8 cellular contexts compared by ENCODE assay signal in genomic region chr2:63588385-63589147, GRCh38. TPM values are rescaled to one million over a fixed set of nuclear protein-coding genes. Genes with fewer than 3 reads are reported as not detected.
A peak's percentile ranks its signal among the peaks of the same experiment; 100 is the strongest.
DNase-seq lines count a peak whose midpoint lies in the region; FAIRE-seq and TF ChIP-seq lines count a peak whose summit lies in the region.

Gene MDH1 (plus strand): TSS chr2:63588963. CDS start chr2:63589044, 81 bp downstream.
Gene WDPCP (minus strand): TSS chr2:63588477. CDS start chr2:63588271, 206 bp downstream.

- H3K4me3 Mint-ChIP-seq in activated naive CD4-positive, alpha-beta T cell treated with anti-CD3 and anti-CD28 coated beads for 36 hours: peak within 1 kb of the TSS; percentile 99

- peak within 1 kb of the TSS; percentile 51 for H3K27ac ChIP-seq in SJSA1

- H3K4me1 ChIP-seq in SJSA1 (replicated peaks) (peaks cover 21% of the 10 kb centered on the region), neuron (ENCODE audit: insufficient read depth, low read length) (peaks cover 35% of the 10 kb centered on the region)

- H3K27me3 Mint-ChIP-seq in activated naive CD4-positive, alpha-beta T cell treated with anti-CD3 and anti-CD28 coated beads for 36 hours (ENCODE audit: low read depth): no peaks in the 10 kb centered on the region

- no peak for TF ChIP-seq CTCF in HFF-Myc (IDR thresholded peaks at IDR 0.05; ENCODE audit: low read depth, low read length, missing control alignments)

- peak within 1 kb of the TSS; percentile 91 for H3K4me3 ChIP-seq in HFF-Myc (replicated peaks; ENCODE audit: low read depth, low read length)
- peak within 1 kb of the TSS; percentile 58 for H3K4me3 ChIP-seq in SJSA1
- peak within 1 kb of the TSS; percentile 77 for H3K4me3 ChIP-seq in neuron (ENCODE audit: low read length)

- CTCF ChIA-PET in activated naive CD4-positive, alpha-beta T cell treated with anti-CD3 and anti-CD28 coated beads for 36 hours (lab: Charles Lee): interaction anchor here (0.6 to 1.5 kb wide), 2 partner anchors 102 to 272 kb away, joined by 3 to 7 read pairs; no protein-coding TSS in a partner anchor

- H3K9me3 ChIP-seq in SJSA1 (replicated peaks) (no peaks in the 10 kb centered on the region), neuron (ENCODE audit: low read length) (no peaks in the 10 kb centered on the region)

- peak within 1 kb of the TSS; percentile 94 for H2AFZ ChIP-seq in neuron (ENCODE audit: low read depth, low read length)

- FAIRE-seq in frontal cortex (lab: Jason Lieb, UNC): peak; percentile 6

- intact Hi-C loops in activated naive CD4-positive, alpha-beta T cell treated with anti-CD3 and anti-CD28 coated beads for 36 hours (cut with micrococcal nuclease): loop anchor here (1.0 to 10.0 kb wide), 20 partner anchors 67 to 1826 kb away; partner anchors contain the start of genes AFTPH, CEP68, EHBP1 and FAM161A

- H3K27ac Mint-ChIP-seq in activated naive CD4-positive, alpha-beta T cell treated with anti-CD3 and anti-CD28 coated beads for 36 hours: peak within 1 kb of the TSS; percentile 94

- H3K9me3 Mint-ChIP-seq in activated naive CD4-positive, alpha-beta T cell treated with anti-CD3 and anti-CD28 coated beads for 36 hours: no peaks in the 10 kb centered on the region

- H3K27me3 ChIP-seq in SJSA1 (replicated peaks): no peaks in the 10 kb centered on the region
- no peaks in the 10 kb centered on the region for H3K27me3 ChIP-seq in neuron (ENCODE audit: insufficient read depth, low read length)

- peaks cover 31% of the 10 kb centered on the region for H3K4me1 Mint-ChIP-seq in activated naive CD4-positive, alpha-beta T cell treated with anti-CD3 and anti-CD28 coated beads for 36 hours (ENCODE audit: low read depth)

- H3K36me3 ChIP-seq in SJSA1 (peaks cover 11% of the 10 kb centered on the region), neuron (ENCODE audit: insufficient read depth, low read length) (peaks cover 18% of the 10 kb centered on the region)

- peaks cover 8% of the 10 kb centered on the region for H3K36me3 Mint-ChIP-seq in activated naive CD4-positive, alpha-beta T cell treated with anti-CD3 and anti-CD28 coated beads for 36 hours (ENCODE audit: low read depth)

- DNase-seq in GM04503 (ENCODE audit: low read depth) (peak; percentile 100), HFF-Myc (ENCODE audit: extremely low read depth, low read depth) (peak; percentile 99), MV-4-11 (lab: John Stamatoyannopoulos, UW) (peak; percentile 99), SJSA1 (ENCODE audit: low read depth in 1 of 2, low spot score in 2 of 2) (peak; percentile 95 to 98), frontal cortex (ENCODE audit: low spot score in 2 of 2) (peak; percentile 57 to 71), stromal cell of bone marrow (ENCODE audit: low read depth) (peak; percentile 100)
- peak; percentile 95 for DNase-seq in activated naive CD4-positive, alpha-beta T cell treated with anti-CD3 and anti-CD28 coated beads for 36 hours

RNA-seq across cellular contexts. Expression of gene MDH1, which starts in this region (rescaled TPM):
- total RNA-seq in SJSA1 (2014; rRNA removed; shearing (Covaris generic)): 326 and 336 TPM in 2 replicates
- 100 to 1,000 TPM; 269 to 275 TPM for total RNA-seq in activated naive CD4-positive, alpha-beta T cell treated with anti-CD3 and anti-CD28 coated beads for 36 hours
- total RNA-seq in frontal cortex: 210 TPM

RNA-seq across cellular contexts. Expression of gene WDPCP, which starts in this region (rescaled TPM):
- total RNA-seq in SJSA1 (2014; rRNA removed; shearing (Covaris generic)): 9.6 and 10.7 TPM in 2 replicates
- total RNA-seq in activated naive CD4-positive, alpha-beta T cell treated with anti-CD3 and anti-CD28 coated beads for 36 hours: 1 to 10 TPM; 5.6 to 5.7 TPM
- total RNA-seq in frontal cortex: 43.2 TPM

Comparison
In these comparisons a context has a peak if more than half of its experiments do, and no peak if none do; other contexts are left out.
1. Peak in every context shown above with its lines: DNase-seq, H3K4me3 ChIP-seq and H3K27ac ChIP-seq.